6 cellular contexts compared by ENCODE assay signal in the genomic region with DNA sequence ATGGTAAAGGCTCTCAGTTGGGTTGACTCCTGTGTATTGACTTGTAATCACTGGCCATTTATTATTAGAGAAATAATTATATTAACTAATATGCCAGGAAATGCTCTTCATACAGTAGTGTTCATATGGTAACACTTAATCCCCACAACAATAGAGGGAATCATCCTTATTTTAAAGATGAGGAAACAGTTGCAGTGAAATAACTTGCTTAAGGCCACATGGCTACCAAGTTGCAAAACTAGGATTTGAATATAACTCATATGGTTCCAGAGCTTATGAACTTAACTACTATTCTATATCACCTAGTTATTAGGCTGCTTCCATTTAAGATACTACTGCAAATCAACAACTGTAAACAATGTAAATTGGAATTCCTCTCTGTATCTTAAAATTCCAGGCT.
"Had no signal": no experiment of that assay in that cellular context is flagged by ENCODE, and none has a peak within 500 bp of the region (broad histone marks: within the 10 kb centered on the region; RNA-seq: fewer than 3 reads in every experiment).

No MANE protein-coding gene starts in this region.

- ATAC-seq: HepG2, K562 had no signal

- DNase-seq: IMR-90, KBM-7 had no signal

- FAIRE-seq: HepG2, HTR-8/SVneo, K562 had no signal

- H3K4me3 ChIP-seq: K562 had no signal

- H3K27ac ChIP-seq: HL-60 had no signal
